Comparison of ENCODE assay signal across 1 cellular context in the genomic region with DNA sequence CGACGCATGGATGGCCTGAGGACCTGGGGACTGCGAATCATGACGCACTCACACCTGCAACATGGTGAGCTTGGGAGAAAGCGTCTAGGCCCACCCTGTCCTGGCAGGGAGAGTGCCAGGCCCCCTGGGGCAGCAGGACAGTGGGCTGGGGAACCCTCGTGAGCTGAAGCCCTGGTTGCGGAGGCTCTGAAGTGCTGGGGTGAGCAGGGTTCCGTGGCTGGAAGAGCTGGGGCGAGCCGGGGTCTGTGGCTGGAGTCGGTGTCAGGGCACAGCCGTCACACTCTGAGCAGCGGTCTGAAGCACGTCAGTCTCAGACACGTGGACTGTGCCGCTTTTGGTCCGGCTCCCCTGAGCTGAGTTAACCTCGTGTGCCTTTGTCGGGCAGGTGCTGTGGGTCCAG.
TF ChIP-seq lines count a peak whose summit lies in the region.

No MANE protein-coding gene starts in this region.

TF ChIP-seq in WTC11, 78 proteins besides CTCF, POLR2A, EP300 and RAD21 (continued from another document):
- TF ChIP-seq, protein P1, sequence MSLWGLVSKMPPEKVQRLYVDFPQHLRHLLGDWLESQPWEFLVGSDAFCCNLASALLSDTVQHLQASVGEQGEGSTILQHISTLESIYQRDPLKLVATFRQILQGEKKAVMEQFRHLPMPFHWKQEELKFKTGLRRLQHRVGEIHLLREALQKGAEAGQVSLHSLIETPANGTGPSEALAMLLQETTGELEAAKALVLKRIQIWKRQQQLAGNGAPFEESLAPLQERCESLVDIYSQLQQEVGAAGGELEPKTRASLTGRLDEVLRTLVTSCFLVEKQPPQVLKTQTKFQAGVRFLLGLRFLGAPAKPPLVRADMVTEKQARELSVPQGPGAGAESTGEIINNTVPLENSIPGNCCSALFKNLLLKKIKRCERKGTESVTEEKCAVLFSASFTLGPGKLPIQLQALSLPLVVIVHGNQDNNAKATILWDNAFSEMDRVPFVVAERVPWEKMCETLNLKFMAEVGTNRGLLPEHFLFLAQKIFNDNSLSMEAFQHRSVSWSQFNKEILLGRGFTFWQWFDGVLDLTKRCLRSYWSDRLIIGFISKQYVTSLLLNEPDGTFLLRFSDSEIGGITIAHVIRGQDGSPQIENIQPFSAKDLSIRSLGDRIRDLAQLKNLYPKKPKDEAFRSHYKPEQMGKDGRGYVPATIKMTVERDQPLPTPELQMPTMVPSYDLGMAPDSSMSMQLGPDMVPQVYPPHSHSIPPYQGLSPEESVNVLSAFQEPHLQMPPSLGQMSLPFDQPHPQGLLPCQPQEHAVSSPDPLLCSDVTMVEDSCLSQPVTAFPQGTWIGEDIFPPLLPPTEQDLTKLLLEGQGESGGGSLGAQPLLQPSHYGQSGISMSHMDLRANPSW (CRISPR knock-in tag; conservative IDR thresholded peaks at IDR 0.05; ENCODE audit: low read depth): no peak
